18 cellular contexts compared by ENCODE assay signal in the genomic region with DNA sequence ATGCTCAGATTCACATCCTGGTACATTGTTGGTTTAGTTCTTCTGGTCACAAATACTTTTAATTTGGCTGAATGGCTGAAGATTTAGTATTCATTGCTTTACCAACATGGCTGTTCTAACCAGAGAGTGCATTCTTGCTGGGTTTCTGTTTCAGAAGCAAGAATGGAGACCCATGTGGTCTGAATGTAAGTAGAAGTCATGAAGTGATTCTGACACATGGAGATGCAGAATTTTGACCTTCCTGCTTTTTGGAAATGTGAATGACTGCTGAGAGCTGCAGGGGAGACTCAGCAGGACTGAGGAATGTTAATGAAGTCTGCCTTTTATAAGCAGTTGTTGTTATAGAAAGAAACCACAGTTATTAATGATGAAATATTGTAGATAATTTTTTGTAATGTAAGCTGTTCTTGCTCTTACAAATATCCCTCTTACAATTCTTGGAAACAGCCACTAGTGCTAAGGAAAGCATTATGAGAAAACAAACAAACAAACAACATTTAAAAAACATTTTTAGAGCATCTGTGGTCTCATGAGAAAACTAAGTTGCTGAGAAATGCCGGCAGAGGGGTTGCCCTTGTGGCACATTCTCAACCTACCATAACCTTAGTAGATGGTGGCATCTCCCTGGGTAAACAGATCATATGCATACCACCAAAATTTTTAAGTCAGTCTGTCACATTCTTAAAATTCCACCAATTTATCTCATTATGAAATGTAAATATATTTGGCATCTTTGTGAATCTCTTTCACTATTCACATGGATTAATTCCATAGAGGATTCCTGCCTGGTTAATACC.
A peak's percentile ranks its signal among the peaks of the same experiment; 100 is the strongest.
DNase-seq lines count a peak whose midpoint lies in the region; ATAC-seq and TF ChIP-seq lines count a peak whose summit lies in the region.
"Had no signal": no experiment of that assay in that cellular context is flagged by ENCODE, and none has a peak within 500 bp of the region (broad histone marks: within the 10 kb centered on the region; RNA-seq: fewer than 3 reads in every experiment).

No MANE protein-coding gene starts in this region.

- H3K9me2 ChIP-seq in GM23338 (ENCODE audit: insufficient read depth), result peaks cover 6% of the 10 kb centered on the region; the same call in 1 of the 2 replicates
- no peaks in the 10 kb centered on the region for H3K9me2 ChIP-seq in SK-N-SH

- H3K27ac Mint-ChIP-seq in GM23338 (peak overlapping the region; percentile 81), MCF 10A (ENCODE audit: low read depth, unreplicated experiment) (no peak overlapping the region)

- TF ChIP-seq RAD21 in SK-N-SH (IDR thresholded peaks at IDR 0.05; ENCODE audit: low read length), result no peak

- H3K9me3 Mint-ChIP-seq in GM23338, result peaks cover 11% of the 10 kb centered on the region; the same call in 2 of the 3 replicates
- H3K9me3 Mint-ChIP-seq in MCF 10A (ENCODE audit: unreplicated experiment), result peaks cover 11% of the 10 kb centered on the region

- H3K27ac ChIP-seq in A673 (ENCODE audit: low read depth, low read length, poor library complexity, severe bottlenecking) (no peak overlapping the region), GM23338 (ENCODE audit: low read depth) (peak overlapping the region; percentile 21; the same call in 1 of the 2 replicates), SK-N-SH (ENCODE audit: low read depth in 2 of 2, low read length in 1 of 2) (peak overlapping the region; percentile 25 to 76; a peak in 3 of 4 replicates), Peyer's patch (no peak overlapping the region)
- H3K27ac ChIP-seq: adrenal gland, dorsolateral prefrontal cortex, neutrophil, thyroid gland had no signal

- CTCF ChIA-PET in A673 (lab: Charles Lee), result no interaction called here
- CTCF ChIA-PET in SK-N-SH (lab: Yijun Ruan, JAX), result no interaction called here
- CTCF ChIA-PET in MCF 10A (lab: Yijun Ruan, JAX), result interaction anchor here (0.6 kb wide), 1 partner anchor 656 kb away, joined by 3 read pairs; no protein-coding TSS in a partner anchor

- TF ChIP-seq EP300 in SK-N-SH (IDR thresholded peaks at IDR 0.05; ENCODE audit: borderline replicate concordance in 1 of 2, low read depth in 1 of 2, low read length in 1 of 2), result no peak

- H3K27me3 Mint-ChIP-seq in GM23338 (ENCODE audit: insufficient read depth, low read depth, poor library complexity) (peaks cover 2% of the 10 kb centered on the region), MCF 10A (ENCODE audit: insufficient read depth, unreplicated experiment) (no peaks in the 10 kb centered on the region)

- peaks cover 8% of the 10 kb centered on the region for H3K4me1 ChIP-seq in A673 (ENCODE audit: insufficient read depth, low read length, poor library complexity, severe bottlenecking)
- peaks cover 21% of the 10 kb centered on the region for H3K4me1 ChIP-seq in GM23338 (ENCODE audit: insufficient read depth)
- H3K4me1 ChIP-seq in SK-N-SH (ENCODE audit: control insufficient read depth in 1 of 2, insufficient read depth in 2 of 2, low read depth in 1 of 2, low read length in 1 of 2), result peaks cover 0 to 6% of the 10 kb centered on the region in 2 experiments; a peak in 2 of 4 replicates
- no peaks in the 10 kb centered on the region for H3K4me1 ChIP-seq in Peyer's patch
- H3K4me1 ChIP-seq: adrenal gland had no signal

- no TSS peak for BruUV-seq in A673 (replicated peaks; lab: Mats Ljungman, UMichigan)
- BruUV-seq in MCF 10A (replicated peaks; lab: Mats Ljungman, UMichigan), result no TSS peak

- ATAC-seq in GM23338 (peak; percentile 56), HG02852 (IDR thresholded peaks at IDR 0.05; ENCODE audit: unreplicated experiment) (no peak)
- ATAC-seq: left lobe of liver had no signal

- H3F3A ChIP-seq in GM23338 (replicated peaks; ENCODE audit: low read depth) (no peaks in the 10 kb centered on the region), SK-N-SH (replicated peaks; ENCODE audit: insufficient read depth) (no peaks in the 10 kb centered on the region)

- H3K36me3 ChIP-seq in A673 (ENCODE audit: insufficient read depth, low read length, poor library complexity, severe bottlenecking) (no peaks in the 10 kb centered on the region), GM23338 (ENCODE audit: insufficient read depth) (no peaks in the 10 kb centered on the region), SK-N-SH (replicated peaks in 1 of 2; ENCODE audit: control insufficient read depth in 1 of 2, insufficient read depth in 2 of 2, low read length in 1 of 2) (no peaks in the 10 kb centered on the region), Peyer's patch (no peaks in the 10 kb centered on the region)
- H3K36me3 ChIP-seq: adrenal gland, neutrophil, thyroid gland had no signal

- peak overlapping the region; percentile 4; the same call in 1 of the 2 replicates for H3K4me2 ChIP-seq in GM23338
- no peak overlapping the region for H3K4me2 ChIP-seq in SK-N-SH

- POLR2A ChIA-PET in A673 (lab: Charles Lee; ENCODE audit: low non-redundant PET), result no interaction called here
- POLR2A ChIA-PET in SK-N-SH (lab: Yijun Ruan, JAX), result no interaction called here
- POLR2A ChIA-PET in MCF 10A (lab: Yijun Ruan, JAX), result no interaction called here

- no peaks in the 10 kb centered on the region for H3K27me3 ChIP-seq in A673 (replicated peaks; ENCODE audit: insufficient read depth, low read depth, low read length, poor library complexity)
- no peaks in the 10 kb centered on the region for H3K27me3 ChIP-seq in GM23338 (ENCODE audit: insufficient read depth)
- H3K27me3 ChIP-seq in SK-N-SH (ENCODE audit: insufficient read depth), result no peaks in the 10 kb centered on the region
- no peaks in the 10 kb centered on the region for H3K27me3 ChIP-seq in Peyer's patch
- H3K27me3 ChIP-seq: adrenal gland, dorsolateral prefrontal cortex, neutrophil, thyroid gland had no signal

- DNase-seq in A673 (ENCODE audit: low spot score) (peak; percentile 57), GM23338 (ENCODE audit: low spot score) (no peak), SK-N-SH (no peak), iPS DF 19.7 (ENCODE audit: low read depth, low spot score) (peak; percentile 9), NCI-H2227 (lab: John Stamatoyannopoulos, UW; ENCODE audit: unreplicated experiment) (no peak), Peyer's patch (no peak), MCF 10A (ENCODE audit: unreplicated experiment) (no peak)
- DNase-seq: 8988T; adrenal gland; DMS 273 treated with DMSO at 0.1 percent for 48 hours; dorsolateral prefrontal cortex; KG1; NCI-H2081 treated with DMSO at 0.1 percent for 48 hours; NK-92 treated with Interleukin-12 subunit alpha and Interleukin-12 subunit beta, amount 100 ng/mL, for 24 hours had no signal

- no peaks in the 10 kb centered on the region for H4K20me1 ChIP-seq in GM23338 (replicated peaks; ENCODE audit: insufficient read depth)
- H4K20me1 ChIP-seq in SK-N-SH (ENCODE audit: insufficient read depth), result no peaks in the 10 kb centered on the region

- peaks cover 10% of the 10 kb centered on the region for H3K36me3 Mint-ChIP-seq in GM23338 (ENCODE audit: low read depth)
- H3K36me3 Mint-ChIP-seq in MCF 10A (ENCODE audit: insufficient read depth, unreplicated experiment), result no peaks in the 10 kb centered on the region

- H2AFZ ChIP-seq in GM23338, result no peak overlapping the region
- peak overlapping the region; percentile 45 for H2AFZ ChIP-seq in SK-N-SH (ENCODE audit: low read depth)

- H3K4me3 Mint-ChIP-seq in GM23338 (peak overlapping the region; percentile 18; the same call in 1 of the 3 replicates), MCF 10A (ENCODE audit: unreplicated experiment) (no peak overlapping the region)

- peaks cover 7% of the 10 kb centered on the region for H3K9me3 ChIP-seq in A673 (ENCODE audit: low read depth, low read length, poor library complexity, severe bottlenecking)
- H3K9me3 ChIP-seq in SK-N-SH, result peaks cover 8% of the 10 kb centered on the region; the same call in 1 of the 2 replicates
- no peaks in the 10 kb centered on the region for H3K9me3 ChIP-seq in Peyer's patch
- H3K9me3 ChIP-seq: adrenal gland, neutrophil, thyroid gland had no signal

- no peak overlapping the region for H3K4me3 ChIP-seq in A673 (ENCODE audit: low read depth, low read length, poor library complexity, severe bottlenecking)
- no peak overlapping the region for H3K4me3 ChIP-seq in GM23338
- no peak overlapping the region for H3K4me3 ChIP-seq in SK-N-SH (ENCODE audit: low read depth in 2 of 2, low read length in 1 of 2)
- H3K4me3 ChIP-seq in Peyer's patch, result no peak overlapping the region
- H3K4me3 ChIP-seq: adrenal gland, dorsolateral prefrontal cortex, thyroid gland had no signal

- peaks cover 24% of the 10 kb centered on the region for H3K4me1 Mint-ChIP-seq in GM23338
- no peaks in the 10 kb centered on the region for H3K4me1 Mint-ChIP-seq in MCF 10A (ENCODE audit: insufficient read depth, unreplicated experiment)

- H3K9ac ChIP-seq in SK-N-SH, result no peak overlapping the region

- WGBS in SK-N-SH (ENCODE audit: low lambda C conversion rate), result 58% methylated on average over 1 of the region's 1 CpG

- intact Hi-C loops in A673 (cut with micrococcal nuclease; ENCODE audit: unreplicated experiment) (no loop called here), MCF 10A (cut with micrococcal nuclease) (no loop called here)

- TF ChIP-seq CTCF in A673 (conservative IDR thresholded peaks at IDR 0.05; ENCODE audit: low read depth, low read length), result no peak
- TF ChIP-seq CTCF in GM23338 (conservative IDR thresholded peaks at IDR 0.05; ENCODE audit: low read depth in 2 of 2), result no peak
- TF ChIP-seq CTCF in SK-N-SH (IDR thresholded peaks at IDR 0.05), result no peak
- no peak for TF ChIP-seq CTCF in Peyer's patch (IDR thresholded peaks at IDR 0.05)
- TF ChIP-seq CTCF in MCF 10A (IDR thresholded peaks at IDR 0.05; ENCODE audit: unreplicated experiment), result no peak

- no peak for TF ChIP-seq POLR2A in Peyer's patch (IDR thresholded peaks at IDR 0.05)

- no peaks in the 10 kb centered on the region for H3K79me2 ChIP-seq in GM23338 (replicated peaks; ENCODE audit: insufficient read depth)
- H3K79me2 ChIP-seq in SK-N-SH (ENCODE audit: insufficient read depth), result no peaks in the 10 kb centered on the region

TF ChIP-seq in GM23338, 12 proteins besides CTCF, POLR2A, EP300 and RAD21 (continues in another document):
- TF ChIP-seq STAT1 (IDR thresholded peaks at IDR 0.05; ENCODE audit: unreplicated experiment) (no peak), POLR2AphosphoS5 (IDR thresholded peaks at IDR 0.05; ENCODE audit: low read depth) (no peak)

TF ChIP-seq in SK-N-SH, 30 proteins besides CTCF, POLR2A, EP300 and RAD21 (continues in another document):
- TF ChIP-seq ELF1 (IDR thresholded peaks at IDR 0.05) (no peak), GATA2 (CRISPR knock-in tag; IDR thresholded peaks at IDR 0.05) (no peak), GABPA (IDR thresholded peaks at IDR 0.05; ENCODE audit: low read depth) (no peak), EZH2phosphoT487 (IDR thresholded peaks at IDR 0.05; ENCODE audit: borderline replicate concordance, low read depth) (no peak)
- TF ChIP-seq, protein P1, sequence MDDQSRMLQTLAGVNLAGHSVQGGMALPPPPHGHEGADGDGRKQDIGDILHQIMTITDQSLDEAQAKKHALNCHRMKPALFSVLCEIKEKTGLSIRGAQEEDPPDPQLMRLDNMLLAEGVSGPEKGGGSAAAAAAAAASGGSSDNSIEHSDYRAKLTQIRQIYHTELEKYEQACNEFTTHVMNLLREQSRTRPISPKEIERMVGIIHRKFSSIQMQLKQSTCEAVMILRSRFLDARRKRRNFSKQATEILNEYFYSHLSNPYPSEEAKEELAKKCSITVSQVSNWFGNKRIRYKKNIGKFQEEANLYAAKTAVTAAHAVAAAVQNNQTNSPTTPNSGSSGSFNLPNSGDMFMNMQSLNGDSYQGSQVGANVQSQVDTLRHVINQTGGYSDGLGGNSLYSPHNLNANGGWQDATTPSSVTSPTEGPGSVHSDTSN (IDR thresholded peaks at IDR 0.05), result no peak

Comparison
In these comparisons a context has a peak if more than half of its experiments do, and no peak if none do; other contexts are left out.
1. DNase-seq: peak in A673 (single experiment) and iPS DF 19.7 (single experiment); none in GM23338 (single experiment), SK-N-SH (single experiment), NCI-H2227 (single experiment), Peyer's patch (0 of 3) and MCF 10A (single experiment).
2. H3K27ac ChIP-seq: peak in GM23338 (single experiment) and SK-N-SH (2 of 2); none in A673 (single experiment) and Peyer's patch (0 of 4).